ENCODE assay signal across 30 cellular contexts in the genomic region with DNA sequence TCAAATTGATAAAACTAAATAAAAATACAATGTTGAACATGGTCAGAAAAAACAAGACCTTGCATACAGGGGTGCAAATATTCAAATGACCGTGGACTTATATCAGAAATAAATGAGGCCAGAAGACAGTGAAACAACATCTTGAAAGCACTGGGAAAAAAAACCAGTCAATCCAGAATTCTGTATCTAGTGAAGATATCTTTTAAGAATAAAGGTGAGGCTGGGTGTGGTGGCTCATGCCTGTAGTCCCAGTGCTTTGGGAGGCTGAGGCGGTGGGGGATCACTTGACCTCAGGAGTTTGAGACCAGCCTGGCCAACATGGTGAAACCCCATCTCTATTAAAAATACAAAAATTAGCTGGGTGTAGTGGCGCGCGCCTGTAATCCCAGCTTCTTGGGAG. TPM values are rescaled to one million over a fixed set of nuclear protein-coding genes. Genes with fewer than 3 reads are reported as not detected.
"Had no signal": no experiment of that assay in that cellular context is flagged by ENCODE, and none has a peak within 500 bp of the region (broad histone marks: within the 10 kb centered on the region; RNA-seq: fewer than 3 reads in every experiment).

No MANE protein-coding gene starts in this region.

- H3K27me3 ChIP-seq: esophagus squamous epithelium, neural progenitor cell, suprapubic skin, thyroid gland, upper lobe of right lung, uterus had no signal

- H2AFZ ChIP-seq: neural progenitor cell, parathyroid adenoma had no signal

- H3K4me1 ChIP-seq: esophagus squamous epithelium, heart right ventricle, lower lobe of right lung, neural progenitor cell, parathyroid adenoma, thyroid gland, upper lobe of right lung, uterus had no signal

- H3K27ac ChIP-seq: esophagus squamous epithelium, heart right ventricle, lower lobe of right lung, neural progenitor cell, parathyroid adenoma, skin epidermis, suprapubic skin, thyroid gland, upper lobe of right lung, uterus had no signal

- FAIRE-seq: colon, endothelial cell of umbilical vein had no signal

- H3K4me3 ChIP-seq: esophagus squamous epithelium, heart right ventricle, lower lobe of right lung, neural progenitor cell, skin epidermis, suprapubic skin, thyroid gland, upper lobe of right lung, uterus had no signal

- DNase-seq: central memory CD4-positive, alpha-beta T cell; effector memory CD4-positive, alpha-beta T cell; erythroblast; esophagus squamous epithelium; foreskin melanocyte; glutamatergic neuron; heart right ventricle; hypothalamus; immature natural killer cell; islet precursor cell; kidney glomerular epithelial cell; left ventricle myocardium superior; lower lobe of right lung; naive B cell; right cardiac atrium; stimulated activated CD4-positive, alpha-beta T cell treated with anti-CD3 and anti-CD28 coated beads, Interleukin-12 subunit alpha, Interleukin-12 subunit beta, amount 100 ng/mL, for 4 hours; stimulated activated CD4-positive, alpha-beta T cell treated with anti-CD3 and anti-CD28 coated beads, Interleukin-1b, Interleukin-23, amount 100 ng/mL, for 48 hours; stimulated activated CD4-positive, alpha-beta T cell treated with anti-CD3 and anti-CD28 coated beads, Interleukin-4, amount 100 ng/mL, for 1 hour; stimulated activated CD8-positive, alpha-beta memory T cell treated with anti-CD3 and anti-CD28 coated beads, Interleukin-4, amount 100 ng/mL, for 48 hours; stimulated activated naive CD4-positive, alpha-beta T cell; stimulated activated naive CD8-positive, alpha-beta T cell treated with anti-CD3 and anti-CD28 coated beads, Interleukin-15, amount 100 ng/mL, for 72 hours; thyroid gland; upper lobe of right lung; uterus had no signal

- H3K9me3 ChIP-seq: esophagus squamous epithelium, lower lobe of right lung, suprapubic skin, thyroid gland, upper lobe of right lung, uterus had no signal

- H3K79me2 ChIP-seq: parathyroid adenoma had no signal

- ATAC-seq: heart right ventricle; left ventricle myocardium superior; lower lobe of right lung; right cardiac atrium; stimulated activated naive CD8-positive, alpha-beta T cell treated with anti-CD3 and anti-CD28 coated beads, Interleukin-15, amount 100 ng/mL, for 72 hours; upper lobe of right lung had no signal

- H3K36me3 ChIP-seq: esophagus squamous epithelium, heart right ventricle, lower lobe of right lung, neural progenitor cell, suprapubic skin, thyroid gland, upper lobe of right lung, uterus had no signal

- H3K4me2 ChIP-seq: neural progenitor cell had no signal

RNA-seq across cellular contexts. Expression of gene CEBPA, which starts 15.2 kb away (rescaled TPM):
- total RNA-seq: endothelial cell of umbilical vein had no signal
